In the genomic region with DNA sequence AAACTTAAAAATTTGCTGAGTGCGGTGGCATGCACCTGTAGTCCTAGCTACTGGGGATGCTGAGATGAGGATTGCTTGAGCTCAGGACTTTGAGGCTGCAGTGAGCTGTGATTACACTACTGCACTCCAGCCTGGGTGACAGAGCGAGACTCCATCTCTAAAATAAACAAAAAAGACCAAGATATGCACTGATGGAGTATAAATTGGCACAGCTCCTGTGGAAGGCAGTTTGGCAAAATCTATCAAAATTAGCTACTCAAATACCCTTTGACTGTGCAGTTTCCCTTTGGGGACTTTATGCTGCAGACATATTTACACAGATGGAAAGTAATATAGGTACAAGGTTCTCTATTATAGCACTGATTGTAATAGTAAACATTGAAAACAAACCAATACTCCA, we compare ENCODE assay signal across 28 cellular contexts. TPM values are rescaled to one million over a fixed set of nuclear protein-coding genes. Genes with fewer than 3 reads are reported as not detected.
"Had no signal": no experiment of that assay in that cellular context is flagged by ENCODE, and none has a peak within 500 bp of the region (broad histone marks: within the 10 kb centered on the region; RNA-seq: fewer than 3 reads in every experiment).

No MANE protein-coding gene starts in this region.

- H3K4me2 ChIP-seq: smooth muscle cell had no signal

- FAIRE-seq: islet of Langerhans, kidney had no signal

- H3K27me3 ChIP-seq: ovary, right atrium auricular region, right lobe of liver, uterus had no signal

- ATAC-seq: left colon; left lung; mucosa of descending colon; naive thymus-derived CD4-positive, alpha-beta T cell; natural killer cell treated with Interleukin-12 subunit alpha and Interleukin-12 subunit beta and Interleukin-15 and Interleukin-18, amount 100 ng/mL, for 72 hours; stimulated activated memory B cell treated with anti-CD40 and anti-IgM and Interleukin-4, amounts not matched to agents 10 μg/mL and 1 μg/mL and 100 μg/mL, for 72 hours; stimulated activated naive CD8-positive, alpha-beta T cell treated with anti-CD3 and anti-CD28 coated beads, Interleukin-15, amount 100 ng/mL, for 72 hours had no signal

- H3K36me3 ChIP-seq: left lung, ovary, right atrium auricular region, right lobe of liver, tibial nerve, uterus had no signal

- DNase-seq: immature natural killer cell; kidney; left colon; left lung; midbrain; mucosa of descending colon; naive thymus-derived CD4-positive, alpha-beta T cell; ovary; right lobe of liver; stimulated activated CD4-positive, alpha-beta T cell treated with anti-CD3 and anti-CD28 coated beads, Interleukin-1b, Interleukin-23, amount 100 ng/mL, for 48 hours; stimulated activated CD4-positive, alpha-beta T cell treated with anti-CD3 and anti-CD28 coated beads, Interleukin-2, amount 100 ng/mL, for 48 hours; stimulated activated CD4-positive, alpha-beta T cell treated with anti-CD3 and anti-CD28 coated beads, Interleukin-4, amount 100 ng/mL, for 4 hours; stimulated activated CD8-positive, alpha-beta memory T cell treated with anti-CD3 and anti-CD28 coated beads, Interleukin-4, amount 100 ng/mL, for 48 hours; stimulated activated naive CD4-positive, alpha-beta T cell treated with Interleukin-2 at 50 U/mL for 16 hours; stimulated activated naive CD8-positive, alpha-beta T cell treated with anti-CD3 and anti-CD28 coated beads, Interleukin-15, amount 100 ng/mL, for 72 hours; substantia nigra; uterus had no signal

- H3K9me3 ChIP-seq: left lung, mucosa of descending colon, ovary, right atrium auricular region, right lobe of liver, tibial nerve, uterus had no signal

- H3K4me1 ChIP-seq: left lung, tibial nerve, uterus had no signal

- H3K4me3 ChIP-seq: left lung, lung, mucosa of descending colon, ovary, right atrium auricular region, right lobe of liver, smooth muscle cell, tibial nerve, uterus had no signal

- H3K27ac ChIP-seq: left lung, ovary, right atrium auricular region, right lobe of liver, tibial nerve, uterus had no signal

RNA-seq across cellular contexts. Expression of a gene that starts 19.8 kb away (rescaled TPM):
- total RNA-seq: left colon; left lung; lung; mesenteric fat pad; mucosa of descending colon; myocyte; naive thymus-derived CD4-positive, alpha-beta T cell; natural killer cell treated with Interleukin-12 subunit alpha and Interleukin-12 subunit beta and Interleukin-15 and Interleukin-18, amount 100 ng/mL, for 72 hours; pulmonary artery endothelial cell; tibial nerve; ureter had no signal
- polyA plus RNA-seq: immature natural killer cell; lung; naive thymus-derived CD4-positive, alpha-beta T cell had no signal
